ENCODE assay signal across 1 cellular context in the genomic region with DNA sequence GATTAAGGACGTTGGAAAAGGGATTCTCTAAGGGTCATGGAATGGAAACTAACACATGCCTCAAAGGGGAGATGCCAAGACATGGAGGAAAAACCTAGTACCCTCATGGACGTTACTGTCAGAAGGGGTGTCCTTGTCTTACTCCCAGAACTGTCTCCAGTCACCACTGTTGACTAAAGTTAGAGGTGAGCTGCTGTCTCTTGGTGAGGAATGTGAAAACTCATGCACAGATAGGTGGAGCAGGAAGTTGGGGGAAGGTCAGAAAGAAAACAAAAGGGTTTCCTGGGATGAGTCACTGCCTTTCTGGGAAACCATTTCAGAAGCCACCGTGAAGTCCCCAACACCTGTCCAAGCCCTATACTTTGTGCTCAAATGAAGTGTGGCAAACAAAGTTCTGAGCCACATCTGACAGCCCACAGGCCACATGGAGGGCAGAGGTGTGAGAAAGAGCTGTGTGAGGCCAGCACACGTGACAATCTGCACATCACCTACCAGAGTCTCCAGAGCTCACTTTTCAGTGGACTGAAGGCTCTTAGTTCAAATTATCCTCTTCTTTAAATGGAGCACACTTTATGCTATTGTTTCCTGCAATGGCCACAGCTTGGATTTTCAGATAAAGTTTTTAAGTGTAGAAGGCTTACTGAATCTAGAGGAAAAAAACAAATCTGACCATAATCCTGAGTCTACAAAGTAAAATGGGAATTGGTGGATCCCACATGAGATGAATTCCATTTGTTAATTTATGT.
TF ChIP-seq lines count a peak whose summit lies in the region.

No MANE protein-coding gene starts in this region.

TF ChIP-seq in HepG2, 621 proteins besides CTCF, POLR2A, EP300 and RAD21 (continued from another document and continues in another):
- TF ChIP-seq ZNF629 (CRISPR knock-in tag; conservative IDR thresholded peaks at IDR 0.05) = no peak
- TF ChIP-seq, protein P1, sequence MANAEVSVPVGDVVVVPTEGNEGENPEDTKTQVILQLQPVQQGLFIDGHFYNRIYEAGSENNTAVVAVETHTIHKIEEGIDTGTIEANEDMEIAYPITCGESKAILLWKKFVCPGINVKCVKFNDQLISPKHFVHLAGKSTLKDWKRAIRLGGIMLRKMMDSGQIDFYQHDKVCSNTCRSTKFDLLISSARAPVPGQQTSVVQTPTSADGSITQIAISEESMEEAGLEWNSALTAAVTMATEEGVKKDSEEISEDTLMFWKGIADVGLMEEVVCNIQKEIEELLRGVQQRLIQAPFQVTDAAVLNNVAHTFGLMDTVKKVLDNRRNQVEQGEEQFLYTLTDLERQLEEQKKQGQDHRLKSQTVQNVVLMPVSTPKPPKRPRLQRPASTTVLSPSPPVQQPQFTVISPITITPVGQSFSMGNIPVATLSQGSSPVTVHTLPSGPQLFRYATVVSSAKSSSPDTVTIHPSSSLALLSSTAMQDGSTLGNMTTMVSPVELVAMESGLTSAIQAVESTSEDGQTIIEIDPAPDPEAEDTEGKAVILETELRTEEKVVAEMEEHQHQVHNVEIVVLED (CRISPR knock-in tag; IDR thresholded peaks at IDR 0.05; ENCODE audit: borderline replicate concordance) = peak; percentile 35; the same call in 1 of the 2 replicates
- TF ChIP-seq, protein P2, sequence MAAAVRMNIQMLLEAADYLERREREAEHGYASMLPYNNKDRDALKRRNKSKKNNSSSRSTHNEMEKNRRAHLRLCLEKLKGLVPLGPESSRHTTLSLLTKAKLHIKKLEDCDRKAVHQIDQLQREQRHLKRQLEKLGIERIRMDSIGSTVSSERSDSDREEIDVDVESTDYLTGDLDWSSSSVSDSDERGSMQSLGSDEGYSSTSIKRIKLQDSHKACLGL (CRISPR knock-in tag; IDR thresholded peaks at IDR 0.05) = peak; percentile 92
- no peak for TF ChIP-seq ZBTB8A (CRISPR knock-in tag; IDR thresholded peaks at IDR 0.05; ENCODE audit: borderline replicate concordance, low read depth)
- peak; percentile 100 for TF ChIP-seq ZNF605 (CRISPR knock-in tag; IDR thresholded peaks at IDR 0.05)
- 0 out of 2 replicates have a peak, but pooled peaks have one; percentile 50 for TF ChIP-seq ZNF567 (CRISPR knock-in tag; IDR thresholded peaks at IDR 0.05; ENCODE audit: borderline replicate concordance)
- no peak for TF ChIP-seq MED8 (CRISPR knock-in tag; IDR thresholded peaks at IDR 0.05; ENCODE audit: insufficient replicate concordance)
- no peak for TF ChIP-seq ZNF674 (CRISPR knock-in tag; IDR thresholded peaks at IDR 0.05; ENCODE audit: low read depth)
- peak; percentile 97 for TF ChIP-seq ZNF543 (CRISPR knock-in tag; IDR thresholded peaks at IDR 0.05)
- TF ChIP-seq, protein P3, sequence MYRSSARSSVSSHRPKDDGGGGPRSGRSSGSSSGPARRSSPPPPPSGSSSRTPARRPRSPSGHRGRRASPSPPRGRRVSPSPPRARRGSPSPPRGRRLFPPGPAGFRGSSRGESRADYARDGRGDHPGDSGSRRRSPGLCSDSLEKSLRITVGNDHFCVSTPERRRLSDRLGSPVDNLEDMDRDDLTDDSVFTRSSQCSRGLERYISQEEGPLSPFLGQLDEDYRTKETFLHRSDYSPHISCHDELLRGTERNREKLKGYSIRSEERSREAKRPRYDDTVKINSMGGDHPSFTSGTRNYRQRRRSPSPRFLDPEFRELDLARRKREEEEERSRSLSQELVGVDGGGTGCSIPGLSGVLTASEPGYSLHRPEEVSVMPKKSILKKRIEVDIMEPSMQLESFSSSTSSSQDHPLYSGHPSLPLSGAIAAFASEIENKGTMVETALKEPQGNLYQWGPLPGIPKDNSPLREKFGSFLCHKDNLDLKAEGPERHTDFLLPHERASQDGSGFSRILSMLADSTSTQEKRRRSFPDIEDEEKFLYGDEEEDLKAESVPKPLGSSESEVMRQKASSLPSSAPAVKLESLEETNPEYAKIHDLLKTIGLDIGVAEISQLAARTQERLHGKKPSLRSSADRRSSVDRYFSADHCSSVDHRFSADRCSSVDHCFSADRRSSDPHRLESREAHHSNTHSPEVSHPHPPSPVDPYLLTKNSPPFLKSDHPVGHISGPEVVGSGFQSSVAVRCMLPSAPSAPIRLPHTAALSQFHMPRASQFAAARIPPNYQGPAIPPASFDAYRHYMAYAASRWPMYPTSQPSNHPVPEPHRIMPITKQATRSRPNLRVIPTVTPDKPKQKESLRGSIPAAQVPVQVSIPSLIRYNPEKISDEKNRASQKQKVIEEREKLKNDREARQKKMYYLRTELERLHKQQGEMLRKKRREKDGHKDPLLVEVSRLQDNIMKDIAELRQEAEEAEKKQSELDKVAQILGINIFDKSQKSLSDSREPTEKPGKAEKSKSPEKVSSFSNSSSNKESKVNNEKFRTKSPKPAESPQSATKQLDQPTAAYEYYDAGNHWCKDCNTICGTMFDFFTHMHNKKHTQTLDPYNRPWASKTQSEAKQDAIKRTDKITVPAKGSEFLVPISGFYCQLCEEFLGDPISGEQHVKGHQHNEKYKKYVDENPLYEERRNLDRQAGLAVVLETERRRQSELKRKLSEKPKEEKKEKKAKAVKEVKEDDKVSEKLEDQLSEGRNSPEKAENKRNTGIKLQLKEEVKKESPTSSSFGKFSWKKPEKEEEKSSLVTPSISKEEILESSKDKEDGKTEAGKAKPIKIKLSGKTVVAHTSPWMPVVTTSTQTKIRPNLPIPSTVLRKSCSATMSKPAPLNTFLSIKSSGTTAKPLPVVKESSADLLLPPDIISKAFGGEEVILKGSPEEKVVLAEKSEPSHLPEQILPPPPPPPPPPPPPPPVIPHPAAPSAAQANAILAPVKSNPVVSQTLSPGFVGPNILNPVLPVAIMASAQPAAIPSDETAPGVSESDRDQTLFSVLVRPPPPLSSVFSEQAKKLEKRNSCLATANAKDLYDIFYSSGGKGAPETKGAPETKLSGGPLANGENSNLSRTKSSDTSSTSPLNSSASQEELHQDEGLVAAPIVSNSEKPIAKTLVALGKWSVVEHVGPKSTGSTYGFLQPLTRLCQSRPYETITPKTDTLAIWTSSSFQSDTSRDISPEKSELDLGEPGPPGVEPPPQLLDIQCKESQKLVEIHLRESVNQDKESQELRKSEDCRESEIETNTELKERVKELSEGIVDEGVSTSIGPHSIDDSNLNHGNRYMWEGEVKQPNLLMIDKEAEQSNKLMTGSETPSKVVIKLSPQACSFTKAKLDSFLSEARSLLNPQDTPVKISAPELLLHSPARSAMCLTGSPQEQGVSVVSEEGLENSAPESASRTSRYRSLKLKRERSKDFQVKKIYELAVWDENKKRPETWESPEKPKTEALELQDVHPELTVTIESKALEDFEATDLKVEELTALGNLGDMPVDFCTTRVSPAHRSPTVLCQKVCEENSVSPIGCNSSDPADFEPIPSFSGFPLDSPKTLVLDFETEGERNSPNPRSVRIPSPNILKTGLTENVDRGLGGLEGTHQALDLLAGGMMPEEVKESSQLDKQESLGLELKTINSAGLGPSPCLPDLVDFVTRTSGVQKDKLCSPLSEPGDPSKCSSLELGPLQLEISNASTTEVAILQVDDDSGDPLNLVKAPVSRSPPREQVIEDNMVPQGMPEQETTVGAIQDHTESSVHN (CRISPR knock-in tag; IDR thresholded peaks at IDR 0.05) = peak; percentile 96
- TF ChIP-seq, protein P4, sequence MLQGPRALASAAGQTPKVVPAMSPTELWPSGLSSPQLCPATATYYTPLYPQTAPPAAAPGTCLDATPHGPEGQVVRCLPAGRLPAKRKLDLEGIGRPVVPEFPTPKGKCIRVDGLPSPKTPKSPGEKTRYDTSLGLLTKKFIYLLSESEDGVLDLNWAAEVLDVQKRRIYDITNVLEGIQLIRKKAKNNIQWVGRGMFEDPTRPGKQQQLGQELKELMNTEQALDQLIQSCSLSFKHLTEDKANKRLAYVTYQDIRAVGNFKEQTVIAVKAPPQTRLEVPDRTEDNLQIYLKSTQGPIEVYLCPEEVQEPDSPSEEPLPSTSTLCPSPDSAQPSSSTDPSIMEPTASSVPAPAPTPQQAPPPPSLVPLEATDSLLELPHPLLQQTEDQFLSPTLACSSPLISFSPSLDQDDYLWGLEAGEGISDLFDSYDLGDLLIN (CRISPR knock-in tag; IDR thresholded peaks at IDR 0.05; ENCODE audit: borderline replicate concordance) = no peak; the same call in 1 of the 2 replicates
- TF ChIP-seq ZZZ3 (CRISPR knock-in tag; IDR thresholded peaks at IDR 0.05; ENCODE audit: borderline replicate concordance) = peak; percentile 88
- TF ChIP-seq TOPORS (CRISPR knock-in tag; IDR thresholded peaks at IDR 0.05) = no peak
- peak; percentile 100 for TF ChIP-seq ERF (CRISPR knock-in tag; IDR thresholded peaks at IDR 0.05)
- TF ChIP-seq, protein P5, sequence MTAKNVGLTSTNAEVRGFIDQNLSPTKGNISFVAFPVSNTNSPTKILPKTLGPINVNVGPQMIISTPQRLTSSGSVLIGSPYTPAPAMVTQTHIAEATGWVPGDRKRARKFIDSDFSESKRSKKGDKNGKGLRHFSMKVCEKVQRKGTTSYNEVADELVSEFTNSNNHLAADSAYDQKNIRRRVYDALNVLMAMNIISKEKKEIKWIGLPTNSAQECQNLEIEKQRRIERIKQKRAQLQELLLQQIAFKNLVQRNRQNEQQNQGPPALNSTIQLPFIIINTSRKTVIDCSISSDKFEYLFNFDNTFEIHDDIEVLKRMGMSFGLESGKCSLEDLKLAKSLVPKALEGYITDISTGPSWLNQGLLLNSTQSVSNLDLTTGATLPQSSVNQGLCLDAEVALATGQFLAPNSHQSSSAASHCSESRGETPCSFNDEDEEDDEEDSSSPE (CRISPR knock-in tag; IDR thresholded peaks at IDR 0.05) = peak; percentile 87
- TF ChIP-seq, protein P6, sequence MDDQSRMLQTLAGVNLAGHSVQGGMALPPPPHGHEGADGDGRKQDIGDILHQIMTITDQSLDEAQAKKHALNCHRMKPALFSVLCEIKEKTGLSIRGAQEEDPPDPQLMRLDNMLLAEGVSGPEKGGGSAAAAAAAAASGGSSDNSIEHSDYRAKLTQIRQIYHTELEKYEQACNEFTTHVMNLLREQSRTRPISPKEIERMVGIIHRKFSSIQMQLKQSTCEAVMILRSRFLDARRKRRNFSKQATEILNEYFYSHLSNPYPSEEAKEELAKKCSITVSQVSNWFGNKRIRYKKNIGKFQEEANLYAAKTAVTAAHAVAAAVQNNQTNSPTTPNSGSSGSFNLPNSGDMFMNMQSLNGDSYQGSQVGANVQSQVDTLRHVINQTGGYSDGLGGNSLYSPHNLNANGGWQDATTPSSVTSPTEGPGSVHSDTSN (CRISPR knock-in tag; IDR thresholded peaks at IDR 0.05; ENCODE audit: borderline replicate concordance) = no peak
- TF ChIP-seq FOSL2 (CRISPR knock-in tag; IDR thresholded peaks at IDR 0.05) = peak; percentile 100
- peak; percentile 99 for TF ChIP-seq SATB2 (CRISPR knock-in tag; IDR thresholded peaks at IDR 0.05)
- 0 out of 2 replicates have a peak, but pooled peaks have one; percentile 97 for TF ChIP-seq RARG (CRISPR knock-in tag; IDR thresholded peaks at IDR 0.05; ENCODE audit: low read depth)
- peak; percentile 97 for TF ChIP-seq MIXL1 (CRISPR knock-in tag; IDR thresholded peaks at IDR 0.05)
- TF ChIP-seq SMAD1 (CRISPR knock-in tag; IDR thresholded peaks at IDR 0.05; ENCODE audit: borderline replicate concordance, low read depth) = peak; percentile 77; the same call in 1 of the 2 replicates
- no peak for TF ChIP-seq NR2F2 (IDR thresholded peaks at IDR 0.05; ENCODE audit: borderline replicate concordance, low read depth)
- TF ChIP-seq, protein P7, sequence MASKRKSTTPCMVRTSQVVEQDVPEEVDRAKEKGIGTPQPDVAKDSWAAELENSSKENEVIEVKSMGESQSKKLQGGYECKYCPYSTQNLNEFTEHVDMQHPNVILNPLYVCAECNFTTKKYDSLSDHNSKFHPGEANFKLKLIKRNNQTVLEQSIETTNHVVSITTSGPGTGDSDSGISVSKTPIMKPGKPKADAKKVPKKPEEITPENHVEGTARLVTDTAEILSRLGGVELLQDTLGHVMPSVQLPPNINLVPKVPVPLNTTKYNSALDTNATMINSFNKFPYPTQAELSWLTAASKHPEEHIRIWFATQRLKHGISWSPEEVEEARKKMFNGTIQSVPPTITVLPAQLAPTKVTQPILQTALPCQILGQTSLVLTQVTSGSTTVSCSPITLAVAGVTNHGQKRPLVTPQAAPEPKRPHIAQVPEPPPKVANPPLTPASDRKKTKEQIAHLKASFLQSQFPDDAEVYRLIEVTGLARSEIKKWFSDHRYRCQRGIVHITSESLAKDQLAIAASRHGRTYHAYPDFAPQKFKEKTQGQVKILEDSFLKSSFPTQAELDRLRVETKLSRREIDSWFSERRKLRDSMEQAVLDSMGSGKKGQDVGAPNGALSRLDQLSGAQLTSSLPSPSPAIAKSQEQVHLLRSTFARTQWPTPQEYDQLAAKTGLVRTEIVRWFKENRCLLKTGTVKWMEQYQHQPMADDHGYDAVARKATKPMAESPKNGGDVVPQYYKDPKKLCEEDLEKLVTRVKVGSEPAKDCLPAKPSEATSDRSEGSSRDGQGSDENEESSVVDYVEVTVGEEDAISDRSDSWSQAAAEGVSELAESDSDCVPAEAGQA (IDR thresholded peaks at IDR 0.05; ENCODE audit: low read depth) = peak; percentile 81
- TF ChIP-seq, protein P7 (CRISPR knock-in tag; IDR thresholded peaks at IDR 0.05; ENCODE audit: borderline replicate concordance) = 0 out of 2 replicates have a peak, but pooled peaks have one; percentile 80
- peak; percentile 86 for TF ChIP-seq ZNF343 (CRISPR knock-in tag; IDR thresholded peaks at IDR 0.05)
- peak; percentile 40; the same call in 1 of the 2 replicates for TF ChIP-seq CREB1 (IDR thresholded peaks at IDR 0.05)
- TF ChIP-seq CREB1 (CRISPR knock-in tag; IDR thresholded peaks at IDR 0.05) = no peak
- TF ChIP-seq, protein P8, sequence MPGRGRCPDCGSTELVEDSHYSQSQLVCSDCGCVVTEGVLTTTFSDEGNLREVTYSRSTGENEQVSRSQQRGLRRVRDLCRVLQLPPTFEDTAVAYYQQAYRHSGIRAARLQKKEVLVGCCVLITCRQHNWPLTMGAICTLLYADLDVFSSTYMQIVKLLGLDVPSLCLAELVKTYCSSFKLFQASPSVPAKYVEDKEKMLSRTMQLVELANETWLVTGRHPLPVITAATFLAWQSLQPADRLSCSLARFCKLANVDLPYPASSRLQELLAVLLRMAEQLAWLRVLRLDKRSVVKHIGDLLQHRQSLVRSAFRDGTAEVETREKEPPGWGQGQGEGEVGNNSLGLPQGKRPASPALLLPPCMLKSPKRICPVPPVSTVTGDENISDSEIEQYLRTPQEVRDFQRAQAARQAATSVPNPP (CRISPR knock-in tag; IDR thresholded peaks at IDR 0.05) = 0 out of 2 replicates have a peak, but pooled peaks have one; percentile 67
- 0 out of 2 replicates have a peak, but pooled peaks have one; percentile 57 for TF ChIP-seq SMC3 (IDR thresholded peaks at IDR 0.05; ENCODE audit: low read length)
